In the genomic region with DNA sequence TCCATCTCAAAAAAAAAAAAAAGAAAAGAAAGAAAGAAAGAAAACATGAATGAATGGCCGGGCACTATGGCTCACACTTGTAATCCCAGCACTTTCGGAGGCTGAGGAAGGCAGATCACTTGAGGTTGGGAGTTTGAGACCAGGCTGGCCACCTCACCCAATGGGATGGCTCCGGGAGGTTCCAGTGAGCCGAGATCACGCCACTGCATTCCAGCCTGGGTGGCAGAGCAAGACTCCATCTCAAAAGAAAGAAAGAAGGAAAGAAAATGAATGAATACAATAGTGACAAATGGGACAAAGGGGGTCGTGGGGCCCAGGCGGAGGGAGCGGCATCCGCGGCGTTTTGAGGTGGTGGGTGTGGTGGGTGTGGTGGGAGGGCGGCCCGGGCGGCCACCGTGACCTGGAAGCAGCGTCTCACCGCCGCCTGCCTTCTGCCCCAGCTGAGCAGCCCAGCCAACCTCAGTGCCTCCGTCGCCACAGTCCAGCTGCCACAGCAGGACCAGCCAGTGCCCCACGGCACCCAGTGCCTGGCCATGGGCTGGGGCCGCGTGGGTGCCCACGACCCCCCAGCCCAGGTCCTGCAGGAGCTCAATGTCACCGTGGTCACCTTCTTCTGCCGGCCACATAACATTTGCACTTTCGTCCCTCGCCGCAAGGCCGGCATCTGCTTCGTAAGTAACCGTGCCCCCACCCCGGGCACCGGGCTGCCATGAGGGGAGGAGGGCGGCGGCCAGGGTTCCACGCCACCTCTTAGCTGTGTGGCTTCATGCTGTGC, we compare ENCODE assay signal across 25 cellular contexts. TPM values are rescaled to one million over a fixed set of nuclear protein-coding genes. Genes with fewer than 3 reads are reported as not detected.
DNase-seq lines count a peak whose midpoint lies in the region; ATAC-seq, FAIRE-seq and TF ChIP-seq lines count a peak whose summit lies in the region.
"Had no signal": no experiment of that assay in that cellular context is flagged by ENCODE, and none has a peak within 500 bp of the region (broad histone marks: within the 10 kb centered on the region; RNA-seq: fewer than 3 reads in every experiment).

No MANE protein-coding gene starts in this region.

- CTCF ChIA-PET in HepG2 (lab: Yijun Ruan, JAX; ENCODE audit: low intra/inter-chr PET ratio, low total read pairs): no interaction called here
- CTCF ChIA-PET in RWPE1 (lab: Yijun Ruan, JAX): interaction anchor here (0.6 to 0.7 kb wide), 2 partner anchors 112 to 1766 kb away, joined by 3 to 4 read pairs; no protein-coding TSS in a partner anchor

- H3K27me3 ChIP-seq in HepG2 (ENCODE audit: control insufficient read depth in 1 of 2, insufficient read depth in 2 of 2, low read length in 2 of 2) (peaks cover 19 to 69% of the 10 kb centered on the region in 2 experiments), right lobe of liver (peaks cover 0 to 8% of the 10 kb centered on the region in 2 donors), mesenchymal stem cell (ENCODE audit: control insufficient read depth in 1 of 2, insufficient read depth in 1 of 2, low read length in 2 of 2) (peaks cover 35 to 61% of the 10 kb centered on the region in 2 experiments), esophagus muscularis mucosa (peaks cover 0 to 75% (median 33%) of the 10 kb centered on the region in 4 donors)

- TF ChIP-seq CTCF in HepG2 (CRISPR knock-in tag; IDR thresholded peaks at IDR 0.05) (no peak), right lobe of liver (IDR thresholded peaks at IDR 0.05) (no peak), RWPE1 (conservative IDR thresholded peaks at IDR 0.05; ENCODE audit: low read depth) (no peak), esophagus muscularis mucosa (IDR thresholded peaks at IDR 0.05) (no peak)

- BruUV-seq in HepG2 (replicated peaks; lab: Mats Ljungman, UMichigan): no TSS peak

- peak overlapping the region; percentile 46; the same call in 1 of the 2 replicates for H3K4me2 ChIP-seq in HepG2 (ENCODE audit: low read depth, low read length)
- no peak overlapping the region for H3K4me2 ChIP-seq in mesenchymal stem cell (ENCODE audit: low read length, poor library complexity, severe bottlenecking)

- H3K4ac ChIP-seq in mesenchymal stem cell (ENCODE audit: low read depth in 1 of 2, low read length in 2 of 2): no peak overlapping the region

- no peak overlapping the region for H2AK5ac ChIP-seq in mesenchymal stem cell (ENCODE audit: low read length, severe bottlenecking)

- no peak overlapping the region for H2BK5ac ChIP-seq in mesenchymal stem cell (ENCODE audit: low read depth, low read length, poor library complexity, severe bottlenecking)

- H3K79me1 ChIP-seq in mesenchymal stem cell (replicated peaks; ENCODE audit: low read length, poor library complexity, severe bottlenecking): no peaks in the 10 kb centered on the region

- 3% methylated on average over 26 of the region's 37 CpGs for WGBS in HepG2 (ENCODE audit: low lambda C conversion rate)
- 53% methylated on average over 7 of the region's 37 CpGs for WGBS in right lobe of liver (ENCODE audit: insufficient coverage, low coverage, low lambda C conversion rate, missing lambda C conversion rate)
- WGBS in mesenchymal stem cell: 78% methylated on average over 36 of the region's 37 CpGs
- 71% methylated on average over 31 of the region's 37 CpGs for WGBS in esophagus muscularis mucosa

- no peak overlapping the region for H3K23ac ChIP-seq in mesenchymal stem cell (ENCODE audit: low read length in 2 of 2)

- FAIRE-seq in HepG2 (lab: Jason Lieb, UNC): no peak
- FAIRE-seq: A204.1, GM12878, GM19239, H1, HTR-8/SVneo had no signal

- ATAC-seq in HepG2: no peak
- no peak for ATAC-seq in right lobe of liver
- ATAC-seq in HG02885 (IDR thresholded peaks at IDR 0.05; ENCODE audit: poor library complexity, unreplicated experiment): no peak
- ATAC-seq in GM21526 (IDR thresholded peaks at IDR 0.05; ENCODE audit: low FRiP score, unreplicated experiment): no peak
- no peak for ATAC-seq in HG02884 (IDR thresholded peaks at IDR 0.05; ENCODE audit: unreplicated experiment)

- H3K9me3 ChIP-seq in HepG2 (ENCODE audit: low read length): no peaks in the 10 kb centered on the region
- no peaks in the 10 kb centered on the region for H3K9me3 ChIP-seq in right lobe of liver
- no peaks in the 10 kb centered on the region for H3K9me3 ChIP-seq in mesenchymal stem cell (ENCODE audit: control insufficient read depth, low read length)
- H3K9me3 ChIP-seq in esophagus muscularis mucosa: no peaks in the 10 kb centered on the region
- H3K9me3 ChIP-seq: SJSA1 had no signal

- no peaks in the 10 kb centered on the region for H3K79me2 ChIP-seq in HepG2 (ENCODE audit: insufficient read depth, low read length)

- DNase-seq in HepG2 (ENCODE audit: low spot score) (no peak), right lobe of liver (no peak), RWPE1 (ENCODE audit: low spot score) (no peak), mesenchymal stem cell (no peak), esophagus muscularis mucosa (ENCODE audit: extremely low spot score) (no peak)
- DNase-seq: CD4-positive, alpha-beta T cell; DMS153; EL; HFFc6; KBM-7; NCI-H1417; NCI-H187 treated with DMSO at 0.1 percent for 48 hours; NCI-H2227 treated with DMSO at 0.1 percent for 48 hours; NCI-H510A treated with DMSO at 0.1 percent for 48 hours; NCI-H82 had no signal

- H4K20me1 ChIP-seq in HepG2 (ENCODE audit: insufficient read depth, low read length): no peaks in the 10 kb centered on the region

- H3K14ac ChIP-seq in mesenchymal stem cell (ENCODE audit: low read length in 2 of 2): no peak overlapping the region

- H3K27ac ChIP-seq in HepG2 (ENCODE audit: extremely low read length, insufficient read depth, low read length): no peak overlapping the region
- no peak overlapping the region for H3K27ac ChIP-seq in right lobe of liver
- H3K27ac ChIP-seq in RWPE1: peak overlapping the region; percentile 92
- no peak overlapping the region for H3K27ac ChIP-seq in mesenchymal stem cell (ENCODE audit: low read length, poor library complexity, severe bottlenecking)
- no peak overlapping the region for H3K27ac ChIP-seq in esophagus muscularis mucosa (replicated peaks in 1 of 4)
- H3K27ac ChIP-seq: SJSA1 had no signal

- TF ChIP-seq RAD21 in HepG2 (CRISPR knock-in tag; IDR thresholded peaks at IDR 0.05): no peak

- in situ Hi-C loops in HepG2 (cut with HindIII; ENCODE audit: extremely low pct_ligation_motif_present, low pct_unique_long_range_greater_than_20kb): no loop called here

- H3K4me1 ChIP-seq in HepG2 (ENCODE audit: insufficient read depth, low read length) (peaks cover 28% of the 10 kb centered on the region), right lobe of liver (peaks cover 0 to 12% (median 3%) of the 10 kb centered on the region in 4 donors), mesenchymal stem cell (ENCODE audit: control insufficient read depth, insufficient read depth, low read depth, low read length) (peaks cover 24% of the 10 kb centered on the region), esophagus muscularis mucosa (peaks cover 16 to 46% (median 38%) of the 10 kb centered on the region in 4 donors)

- no peak overlapping the region for H2BK120ac ChIP-seq in mesenchymal stem cell (ENCODE audit: low read depth, low read length)

- no peak overlapping the region for H2BK15ac ChIP-seq in mesenchymal stem cell (ENCODE audit: low read depth, poor library complexity, severe bottlenecking)

- intact Hi-C loops in HepG2 (cut with micrococcal nuclease; ENCODE audit: unreplicated experiment) (no loop called here), right lobe of liver (cut with DNase I) (no loop called here), esophagus muscularis mucosa (cut with DNase I) (no loop called here)

- no peak overlapping the region for H2BK12ac ChIP-seq in mesenchymal stem cell (ENCODE audit: low read length in 2 of 2)

- no peak overlapping the region for H3K9ac ChIP-seq in HepG2 (ENCODE audit: insufficient read depth, low read depth, low read length)
- no peak overlapping the region for H3K9ac ChIP-seq in mesenchymal stem cell (ENCODE audit: low read length)

- H4K91ac ChIP-seq in mesenchymal stem cell (ENCODE audit: low read length): peak overlapping the region; percentile 21

- no peak overlapping the region for H2AFZ ChIP-seq in HepG2 (ENCODE audit: low read length)
- no peak overlapping the region for H2AFZ ChIP-seq in mesenchymal stem cell (ENCODE audit: low read depth, low read length)

- no peak overlapping the region for H4K8ac ChIP-seq in mesenchymal stem cell (ENCODE audit: low read length)

- peak overlapping the region in 1 of 3 experiments; percentile 51; a peak in 1 of 6 replicates for H3K4me3 ChIP-seq in HepG2 (replicated peaks in 1 of 3; ENCODE audit: insufficient read depth in 1 of 3, low read depth in 2 of 3, low read length in 3 of 3)
- H3K4me3 ChIP-seq in right lobe of liver: no peak overlapping the region
- H3K4me3 ChIP-seq in mesenchymal stem cell (ENCODE audit: insufficient read depth in 1 of 2, low read depth in 1 of 2, low read length in 2 of 2): no peak overlapping the region
- H3K4me3 ChIP-seq in esophagus muscularis mucosa: no peak overlapping the region
- H3K4me3 ChIP-seq: GM12878, SJSA1 had no signal

- TF ChIP-seq POLR2A in HepG2 (IDR thresholded peaks at IDR 0.05; ENCODE audit: insufficient read depth in 1 of 2, low read depth in 2 of 2, low read length in 2 of 2) (no peak), right lobe of liver (IDR thresholded peaks at IDR 0.05) (no peak), esophagus muscularis mucosa (IDR thresholded peaks at IDR 0.05; ENCODE audit: low read depth) (no peak)

- H3K18ac ChIP-seq in mesenchymal stem cell (ENCODE audit: low read depth in 1 of 2, low read length in 2 of 2): peak overlapping the region in 1 of 2 experiments; percentile 14

- POLR2A ChIA-PET in HepG2 (lab: Yijun Ruan, JAX) (interaction anchor here (1.9 kb wide), 1 partner anchor 47 kb away, joined by 4 read pairs; no protein-coding TSS in a partner anchor), RWPE1 (lab: Yijun Ruan, JAX; ENCODE audit: low non-redundant PET) (no interaction called here)

- H3K36me3 ChIP-seq in HepG2 (replicated peaks in 1 of 2; ENCODE audit: control insufficient read depth in 1 of 2, insufficient read depth in 2 of 2, low read length in 2 of 2): no peaks in the 10 kb centered on the region
- H3K36me3 ChIP-seq in right lobe of liver: no peaks in the 10 kb centered on the region
- peaks cover 0 to 6% of the 10 kb centered on the region in 2 experiments for H3K36me3 ChIP-seq in mesenchymal stem cell (ENCODE audit: control insufficient read depth in 1 of 2, insufficient read depth in 2 of 2, low read depth in 1 of 2, low read length in 2 of 2)
- H3K36me3 ChIP-seq in esophagus muscularis mucosa: no peaks in the 10 kb centered on the region
- H3K36me3 ChIP-seq: SJSA1 had no signal

- TF ChIP-seq EP300 in HepG2 (IDR thresholded peaks at IDR 0.05; ENCODE audit: low read depth in 2 of 2, low read length in 2 of 2) (no peak), HepG2 (CRISPR knock-in tag; IDR thresholded peaks at IDR 0.05; ENCODE audit: borderline replicate concordance) (no peak), esophagus muscularis mucosa (IDR thresholded peaks at IDR 0.05) (no peak)

RNA-seq across cellular contexts. Expression of gene PRTN3, which starts 5.1 kb away (rescaled TPM):
- total RNA-seq in HepG2 (2016; rRNA removed; fragmentation: Illumina TruSeq; extraction: Trizol) (not detected in 2 replicates), right lobe of liver (1 to 10 TPM in 2 of 6 experiments, not detected in 4; 2.3 to 2.9 TPM), esophagus muscularis mucosa (1 to 10 TPM in 1 of 4 donors, not detected in 3; 1.2 TPM)
- total RNA-seq in HepG2 (2016; cell fraction: cytosol; rRNA removed; fragmentation: Illumina TruSeq; extraction: Trizol; ENCODE audit: low read depth): not detected in 2 replicates
- not detected in 2 replicates for total RNA-seq in HepG2 (2016; cell fraction: insoluble cytoplasmic fraction; rRNA removed; fragmentation: Illumina TruSeq; extraction: Trizol)
- not detected in 2 replicates for total RNA-seq in HepG2 (2016; cell fraction: membrane; rRNA removed; fragmentation: Illumina TruSeq; extraction: Trizol)
- not detected in 2 replicates for total RNA-seq in HepG2 (2016; cell fraction: nucleus; rRNA removed; fragmentation: Illumina TruSeq; extraction: Trizol)
- 0.10 TPM in 1 of 2 replicates, not detected in the other for polyA plus RNA-seq in HepG2 (2011; rRNA removed)
- polyA plus RNA-seq in HepG2 (2011; cell fraction: cytosol; rRNA removed): 0.17 TPM in 1 of 2 replicates, not detected in the other
- 0.14 and 0.16 TPM in 2 replicates for polyA plus RNA-seq in HepG2 (2011; cell fraction: nucleus; rRNA removed)
- polyA plus RNA-seq in HepG2 (2012): not detected in 2 replicates
- not detected in 2 replicates for polyA plus RNA-seq in HepG2 (2016; cell fraction: cytosol; fragmentation: Illumina TruSeq; extraction: Trizol; ENCODE audit: low read depth)
- not detected in 2 replicates for polyA plus RNA-seq in HepG2 (2016; cell fraction: insoluble cytoplasmic fraction; fragmentation: Illumina TruSeq; extraction: Trizol; ENCODE audit: low read depth)
- polyA plus RNA-seq in HepG2 (2016; cell fraction: membrane; fragmentation: Illumina TruSeq; extraction: Trizol; ENCODE audit: low read depth): not detected in 2 replicates
- not detected in 2 replicates for polyA plus RNA-seq in HepG2 (2016; cell fraction: nucleus; fragmentation: Illumina TruSeq; extraction: Trizol; ENCODE audit: insufficient read depth, low read depth)
- polyA minus RNA-seq in HepG2 (2011; rRNA and poly(A)+ RNA removed; ENCODE audit: low replicate concordance): 0.14 TPM in 1 of 2 replicates, not detected in the other
- not detected in 2 replicates for polyA minus RNA-seq in HepG2 (2011; cell fraction: cytosol; rRNA and poly(A)+ RNA removed)
- polyA minus RNA-seq in HepG2 (2011; cell fraction: nucleus; rRNA and poly(A)+ RNA removed): not detected in 2 replicates
- 0.07 TPM for polyA plus RNA-seq in mesenchymal stem cell (2013, experiment 1 of 2)
- polyA plus RNA-seq in mesenchymal stem cell (2013, experiment 2 of 2): 0.04 TPM
- total RNA-seq: CD4-positive, alpha-beta T cell; GM12878; HFFc6; SJSA1 had no signal
- polyA plus RNA-seq: BJ had no signal

RNA-seq across cellular contexts. Expression of gene ELANE, which starts 6.2 kb away (rescaled TPM):
- total RNA-seq in HepG2 (2016; rRNA removed; fragmentation: Illumina TruSeq; extraction: Trizol) (not detected in 2 replicates), right lobe of liver (1 to 10 TPM in 2 of 6 experiments, under 1 TPM in 1, not detected in 3; 0.59 to 4.2 (median 3.3) TPM), esophagus muscularis mucosa (1 to 10 TPM in 3 of 4 donors, under 1 TPM in 1; 0.45 to 3.3 (median 1.6) TPM)
- total RNA-seq in HepG2 (2016; cell fraction: cytosol; rRNA removed; fragmentation: Illumina TruSeq; extraction: Trizol; ENCODE audit: low read depth): not detected in 2 replicates
- total RNA-seq in HepG2 (2016; cell fraction: insoluble cytoplasmic fraction; rRNA removed; fragmentation: Illumina TruSeq; extraction: Trizol): not detected in 2 replicates
- not detected in 2 replicates for total RNA-seq in HepG2 (2016; cell fraction: membrane; rRNA removed; fragmentation: Illumina TruSeq; extraction: Trizol)
- not detected in 2 replicates for total RNA-seq in HepG2 (2016; cell fraction: nucleus; rRNA removed; fragmentation: Illumina TruSeq; extraction: Trizol)
- polyA plus RNA-seq in HepG2 (2011; rRNA removed): not detected in 2 replicates
- polyA plus RNA-seq in HepG2 (2011; cell fraction: cytosol; rRNA removed): not detected in 2 replicates
- not detected in 2 replicates for polyA plus RNA-seq in HepG2 (2011; cell fraction: nucleus; rRNA removed)
- polyA plus RNA-seq in HepG2 (2012): not detected in 2 replicates
- polyA plus RNA-seq in HepG2 (2016; cell fraction: cytosol; fragmentation: Illumina TruSeq; extraction: Trizol; ENCODE audit: low read depth): not detected in 2 replicates
- polyA plus RNA-seq in HepG2 (2016; cell fraction: insoluble cytoplasmic fraction; fragmentation: Illumina TruSeq; extraction: Trizol; ENCODE audit: low read depth): not detected in 2 replicates
- polyA plus RNA-seq in HepG2 (2016; cell fraction: membrane; fragmentation: Illumina TruSeq; extraction: Trizol; ENCODE audit: low read depth): not detected in 2 replicates
- polyA plus RNA-seq in HepG2 (2016; cell fraction: nucleus; fragmentation: Illumina TruSeq; extraction: Trizol; ENCODE audit: insufficient read depth, low read depth): not detected in 2 replicates
- polyA minus RNA-seq in HepG2 (2011; rRNA and poly(A)+ RNA removed; ENCODE audit: low replicate concordance): not detected in 2 replicates
- not detected in 2 replicates for polyA minus RNA-seq in HepG2 (2011; cell fraction: cytosol; rRNA and poly(A)+ RNA removed)
- polyA minus RNA-seq in HepG2 (2011; cell fraction: nucleus; rRNA and poly(A)+ RNA removed): not detected in 2 replicates
- not detected for polyA plus RNA-seq in mesenchymal stem cell (2013, experiment 1 of 2)
- polyA plus RNA-seq in mesenchymal stem cell (2013, experiment 2 of 2): 0.11 TPM
- total RNA-seq: CD4-positive, alpha-beta T cell; GM12878; H1; SJSA1 had no signal
- polyA plus RNA-seq: GM12878, H1 had no signal

RNA-seq across cellular contexts. Expression of gene CFD, which starts 13.6 kb away (rescaled TPM):
- total RNA-seq in HepG2 (2016; rRNA removed; fragmentation: Illumina TruSeq; extraction: Trizol): 3.6 and 4.6 TPM in 2 replicates
- 1.4 and 2.7 TPM in 2 replicates for total RNA-seq in HepG2 (2016; cell fraction: cytosol; rRNA removed; fragmentation: Illumina TruSeq; extraction: Trizol; ENCODE audit: low read depth)
- total RNA-seq in HepG2 (2016; cell fraction: insoluble cytoplasmic fraction; rRNA removed; fragmentation: Illumina TruSeq; extraction: Trizol): 3.4 and 3.9 TPM in 2 replicates
- 1.8 and 2.7 TPM in 2 replicates for total RNA-seq in HepG2 (2016; cell fraction: membrane; rRNA removed; fragmentation: Illumina TruSeq; extraction: Trizol)
- total RNA-seq in HepG2 (2016; cell fraction: nucleus; rRNA removed; fragmentation: Illumina TruSeq; extraction: Trizol): 1.0 and 1.7 TPM in 2 replicates
- 2.3 and 3.9 TPM in 2 replicates for polyA plus RNA-seq in HepG2 (2011; rRNA removed)
- polyA plus RNA-seq in HepG2 (2011; cell fraction: cytosol; rRNA removed): 3.0 and 8.4 TPM in 2 replicates
- 5.1 and 6.2 TPM in 2 replicates for polyA plus RNA-seq in HepG2 (2011; cell fraction: nucleus; rRNA removed)
- 3.4 and 4.4 TPM in 2 replicates for polyA plus RNA-seq in HepG2 (2012)
- 1.7 TPM in 2 replicates for polyA plus RNA-seq in HepG2 (2016; cell fraction: cytosol; fragmentation: Illumina TruSeq; extraction: Trizol; ENCODE audit: low read depth)
- 2.4 and 5.1 TPM in 2 replicates for polyA plus RNA-seq in HepG2 (2016; cell fraction: insoluble cytoplasmic fraction; fragmentation: Illumina TruSeq; extraction: Trizol; ENCODE audit: low read depth)
- polyA plus RNA-seq in HepG2 (2016; cell fraction: membrane; fragmentation: Illumina TruSeq; extraction: Trizol; ENCODE audit: low read depth): 1.2 and 1.9 TPM in 2 replicates
- polyA plus RNA-seq in HepG2 (2016; cell fraction: nucleus; fragmentation: Illumina TruSeq; extraction: Trizol; ENCODE audit: insufficient read depth, low read depth): 2.7 and 3.3 TPM in 2 replicates
- polyA minus RNA-seq in HepG2 (2011; rRNA and poly(A)+ RNA removed; ENCODE audit: low replicate concordance): 4.8 TPM in 2 replicates
- polyA minus RNA-seq in HepG2 (2011; cell fraction: cytosol; rRNA and poly(A)+ RNA removed): 1.9 and 2.3 TPM in 2 replicates
- polyA minus RNA-seq in HepG2 (2011; cell fraction: nucleus; rRNA and poly(A)+ RNA removed): 0.75 and 1.9 TPM in 2 replicates
- total RNA-seq in right lobe of liver: 1 to 10 TPM; 3.5 to 9.6 (median 7.8) TPM
- 0.30 TPM for polyA plus RNA-seq in mesenchymal stem cell (2013, experiment 1 of 2)
- polyA plus RNA-seq in mesenchymal stem cell (2013, experiment 2 of 2): 0.51 TPM
- total RNA-seq in esophagus muscularis mucosa: 1,000 to 10,000 TPM in 1 of 4 donors, 100 to 1,000 TPM in 3; 298 to 1,068 (median 643) TPM

RNA-seq across cellular contexts. Expression of gene AZU1, which starts 18.3 kb away (rescaled TPM):
- total RNA-seq in HepG2 (2016; rRNA removed; fragmentation: Illumina TruSeq; extraction: Trizol) (not detected in 2 replicates), right lobe of liver (1 to 10 TPM in 2 of 6 experiments, under 1 TPM in 1, not detected in 3; 0.15 to 3.6 (median 1.8) TPM), esophagus muscularis mucosa (1 to 10 TPM in 1 of 4 donors, under 1 TPM in 1, not detected in 2; 0.40 to 1.3 TPM)
- not detected in 2 replicates for total RNA-seq in HepG2 (2016; cell fraction: cytosol; rRNA removed; fragmentation: Illumina TruSeq; extraction: Trizol; ENCODE audit: low read depth)
- total RNA-seq in HepG2 (2016; cell fraction: insoluble cytoplasmic fraction; rRNA removed; fragmentation: Illumina TruSeq; extraction: Trizol): not detected in 2 replicates
- not detected in 2 replicates for total RNA-seq in HepG2 (2016; cell fraction: membrane; rRNA removed; fragmentation: Illumina TruSeq; extraction: Trizol)
- total RNA-seq in HepG2 (2016; cell fraction: nucleus; rRNA removed; fragmentation: Illumina TruSeq; extraction: Trizol): not detected in 2 replicates
- 0.08 TPM in 1 of 2 replicates, not detected in the other for polyA plus RNA-seq in HepG2 (2011; rRNA removed)
- not detected in 2 replicates for polyA plus RNA-seq in HepG2 (2011; cell fraction: cytosol; rRNA removed)
- polyA plus RNA-seq in HepG2 (2011; cell fraction: nucleus; rRNA removed): not detected in 2 replicates
- polyA plus RNA-seq in HepG2 (2012): not detected in 2 replicates
- polyA plus RNA-seq in HepG2 (2016; cell fraction: cytosol; fragmentation: Illumina TruSeq; extraction: Trizol; ENCODE audit: low read depth): not detected in 2 replicates
- polyA plus RNA-seq in HepG2 (2016; cell fraction: insoluble cytoplasmic fraction; fragmentation: Illumina TruSeq; extraction: Trizol; ENCODE audit: low read depth): not detected in 2 replicates
- not detected in 2 replicates for polyA plus RNA-seq in HepG2 (2016; cell fraction: membrane; fragmentation: Illumina TruSeq; extraction: Trizol; ENCODE audit: low read depth)
- polyA plus RNA-seq in HepG2 (2016; cell fraction: nucleus; fragmentation: Illumina TruSeq; extraction: Trizol; ENCODE audit: insufficient read depth, low read depth): not detected in 2 replicates
- polyA minus RNA-seq in HepG2 (2011; rRNA and poly(A)+ RNA removed; ENCODE audit: low replicate concordance): not detected in 2 replicates
- polyA minus RNA-seq in HepG2 (2011; cell fraction: cytosol; rRNA and poly(A)+ RNA removed): not detected in 2 replicates
- not detected in 2 replicates for polyA minus RNA-seq in HepG2 (2011; cell fraction: nucleus; rRNA and poly(A)+ RNA removed)
- 0.15 TPM for polyA plus RNA-seq in mesenchymal stem cell (2013, experiment 1 of 2)
- polyA plus RNA-seq in mesenchymal stem cell (2013, experiment 2 of 2): 0.05 TPM
- total RNA-seq: GM12878, HFFc6, SJSA1 had no signal
- polyA plus RNA-seq: GM12878 had no signal

RNA-seq across cellular contexts. Expression of gene PLPPR3, which starts 24.1 kb away (rescaled TPM):
- total RNA-seq in HepG2 (2016; rRNA removed; fragmentation: Illumina TruSeq; extraction: Trizol): 0.07 TPM in 1 of 2 replicates, not detected in the other
- total RNA-seq in HepG2 (2016; cell fraction: cytosol; rRNA removed; fragmentation: Illumina TruSeq; extraction: Trizol; ENCODE audit: low read depth): not detected in 2 replicates
- total RNA-seq in HepG2 (2016; cell fraction: insoluble cytoplasmic fraction; rRNA removed; fragmentation: Illumina TruSeq; extraction: Trizol): 0.09 TPM in 1 of 2 replicates, not detected in the other
- not detected in 2 replicates for total RNA-seq in HepG2 (2016; cell fraction: membrane; rRNA removed; fragmentation: Illumina TruSeq; extraction: Trizol)
- total RNA-seq in HepG2 (2016; cell fraction: nucleus; rRNA removed; fragmentation: Illumina TruSeq; extraction: Trizol): not detected in 2 replicates
- polyA plus RNA-seq in HepG2 (2011; rRNA removed): 0.16 and 0.17 TPM in 2 replicates
- polyA plus RNA-seq in HepG2 (2011; cell fraction: cytosol; rRNA removed): 0.14 and 0.19 TPM in 2 replicates
- polyA plus RNA-seq in HepG2 (2011; cell fraction: nucleus; rRNA removed): 0.19 and 0.34 TPM in 2 replicates
- polyA plus RNA-seq in HepG2 (2012): 0.27 TPM in 1 of 2 replicates, not detected in the other
- not detected in 2 replicates for polyA plus RNA-seq in HepG2 (2016; cell fraction: cytosol; fragmentation: Illumina TruSeq; extraction: Trizol; ENCODE audit: low read depth)
- polyA plus RNA-seq in HepG2 (2016; cell fraction: insoluble cytoplasmic fraction; fragmentation: Illumina TruSeq; extraction: Trizol; ENCODE audit: low read depth): not detected in 2 replicates
- polyA plus RNA-seq in HepG2 (2016; cell fraction: membrane; fragmentation: Illumina TruSeq; extraction: Trizol; ENCODE audit: low read depth): not detected in 2 replicates
- not detected in 2 replicates for polyA plus RNA-seq in HepG2 (2016; cell fraction: nucleus; fragmentation: Illumina TruSeq; extraction: Trizol; ENCODE audit: insufficient read depth, low read depth)
- polyA minus RNA-seq in HepG2 (2011; rRNA and poly(A)+ RNA removed; ENCODE audit: low replicate concordance): 0.16 and 0.22 TPM in 2 replicates
- polyA minus RNA-seq in HepG2 (2011; cell fraction: cytosol; rRNA and poly(A)+ RNA removed): not detected in 2 replicates
- polyA minus RNA-seq in HepG2 (2011; cell fraction: nucleus; rRNA and poly(A)+ RNA removed): not detected in 2 replicates
- not detected for total RNA-seq in right lobe of liver
- polyA plus RNA-seq in mesenchymal stem cell (2013, experiment 1 of 2): 3.2 TPM
- polyA plus RNA-seq in mesenchymal stem cell (2013, experiment 2 of 2): 2.9 TPM
- not detected for total RNA-seq in esophagus muscularis mucosa
- total RNA-seq: CD4-positive, alpha-beta T cell; GM12878 had no signal

Comparison
In these comparisons a context has a peak if more than half of its experiments do, and no peak if none do; other contexts are left out.
1. RNA of gene CFD, which starts 13.6 kb away (total RNA-seq): 298 to 1,068 TPM in esophagus muscularis mucosa; 3.5 to 9.6 TPM in right lobe of liver and 1.0 to 4.6 TPM in HepG2; every median in the first group is over 10 times any median in the second.